Comparison of ENCODE assay signal across 1 cellular context in genomic region chr6:3355011-3355357, GRCh38.
TF ChIP-seq lines count a peak whose summit lies in the region.

No MANE protein-coding gene starts in this region.

TF ChIP-seq in K562, 482 proteins besides CTCF, POLR2A, EP300 and RAD21 (continued from another document and continues in another):
- peak in 1 of 2 experiments; percentile 61; a peak in 1 of 3 replicates for TF ChIP-seq CBX3 (IDR thresholded peaks at IDR 0.05; ENCODE audit: borderline replicate concordance in 1 of 2, low read length in 2 of 2)
- TF ChIP-seq, protein P1, sequence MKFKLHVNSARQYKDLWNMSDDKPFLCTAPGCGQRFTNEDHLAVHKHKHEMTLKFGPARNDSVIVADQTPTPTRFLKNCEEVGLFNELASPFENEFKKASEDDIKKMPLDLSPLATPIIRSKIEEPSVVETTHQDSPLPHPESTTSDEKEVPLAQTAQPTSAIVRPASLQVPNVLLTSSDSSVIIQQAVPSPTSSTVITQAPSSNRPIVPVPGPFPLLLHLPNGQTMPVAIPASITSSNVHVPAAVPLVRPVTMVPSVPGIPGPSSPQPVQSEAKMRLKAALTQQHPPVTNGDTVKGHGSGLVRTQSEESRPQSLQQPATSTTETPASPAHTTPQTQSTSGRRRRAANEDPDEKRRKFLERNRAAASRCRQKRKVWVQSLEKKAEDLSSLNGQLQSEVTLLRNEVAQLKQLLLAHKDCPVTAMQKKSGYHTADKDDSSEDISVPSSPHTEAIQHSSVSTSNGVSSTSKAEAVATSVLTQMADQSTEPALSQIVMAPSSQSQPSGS (CRISPR knock-in tag; IDR thresholded peaks at IDR 0.05) = no peak
- 0 out of 2 replicates have a peak, but pooled peaks have one; percentile 20 for TF ChIP-seq POLR2AphosphoS5 (IDR thresholded peaks at IDR 0.05; ENCODE audit: control insufficient read depth, insufficient read depth, low read depth, low read length)
- TF ChIP-seq ZHX1 (conservative IDR thresholded peaks at IDR 0.05; ENCODE audit: low read length) = no peak
- TF ChIP-seq, protein P2, sequence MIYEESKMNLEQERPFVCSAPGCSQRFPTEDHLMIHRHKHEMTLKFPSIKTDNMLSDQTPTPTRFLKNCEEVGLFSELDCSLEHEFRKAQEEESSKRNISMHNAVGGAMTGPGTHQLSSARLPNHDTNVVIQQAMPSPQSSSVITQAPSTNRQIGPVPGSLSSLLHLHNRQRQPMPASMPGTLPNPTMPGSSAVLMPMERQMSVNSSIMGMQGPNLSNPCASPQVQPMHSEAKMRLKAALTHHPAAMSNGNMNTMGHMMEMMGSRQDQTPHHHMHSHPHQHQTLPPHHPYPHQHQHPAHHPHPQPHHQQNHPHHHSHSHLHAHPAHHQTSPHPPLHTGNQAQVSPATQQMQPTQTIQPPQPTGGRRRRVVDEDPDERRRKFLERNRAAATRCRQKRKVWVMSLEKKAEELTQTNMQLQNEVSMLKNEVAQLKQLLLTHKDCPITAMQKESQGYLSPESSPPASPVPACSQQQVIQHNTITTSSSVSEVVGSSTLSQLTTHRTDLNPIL (CRISPR knock-in tag; IDR thresholded peaks at IDR 0.05) = no peak
- peak in 1 of 2 experiments; percentile 38 for TF ChIP-seq AFF1 (IDR thresholded peaks at IDR 0.05; ENCODE audit: low read depth in 1 of 2, partially characterized antibody in 2 of 2)
- TF ChIP-seq POLR2B (IDR thresholded peaks at IDR 0.05; ENCODE audit: low read depth, partially characterized antibody) = no peak
- TF ChIP-seq, protein P3, sequence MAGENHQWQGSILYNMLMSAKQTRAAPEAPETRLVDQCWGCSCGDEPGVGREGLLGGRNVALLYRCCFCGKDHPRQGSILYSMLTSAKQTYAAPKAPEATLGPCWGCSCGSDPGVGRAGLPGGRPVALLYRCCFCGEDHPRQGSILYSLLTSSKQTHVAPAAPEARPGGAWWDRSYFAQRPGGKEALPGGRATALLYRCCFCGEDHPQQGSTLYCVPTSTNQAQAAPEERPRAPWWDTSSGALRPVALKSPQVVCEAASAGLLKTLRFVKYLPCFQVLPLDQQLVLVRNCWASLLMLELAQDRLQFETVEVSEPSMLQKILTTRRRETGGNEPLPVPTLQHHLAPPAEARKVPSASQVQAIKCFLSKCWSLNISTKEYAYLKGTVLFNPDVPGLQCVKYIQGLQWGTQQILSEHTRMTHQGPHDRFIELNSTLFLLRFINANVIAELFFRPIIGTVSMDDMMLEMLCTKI (IDR thresholded peaks at IDR 0.05; ENCODE audit: partially characterized antibody) = no peak
- peak in 1 of 3 experiments; percentile 50; a peak in 1 of 6 replicates for TF ChIP-seq ZBTB11 (CRISPR knock-in tag; IDR thresholded peaks at IDR 0.05)
- TF ChIP-seq EP400 (IDR thresholded peaks at IDR 0.05) = peak; percentile 66; the same call in 1 of the 2 replicates
- no peak for TF ChIP-seq HNRNPH1 (optimal IDR thresholded peaks at IDR 0.05; ENCODE audit: low read depth, low read length)
- TF ChIP-seq KAT8 (IDR thresholded peaks at IDR 0.05; ENCODE audit: low read depth) = no peak
- no peak for TF ChIP-seq GABPB1 (CRISPR knock-in tag; IDR thresholded peaks at IDR 0.05)
- TF ChIP-seq DIDO1 (tag; IDR thresholded peaks at IDR 0.05; ENCODE audit: low read depth) = 0 out of 2 replicates have a peak, but pooled peaks have one; percentile 8
- TF ChIP-seq JUND (IDR thresholded peaks at IDR 0.05; ENCODE audit: borderline replicate concordance, low read depth, low read length) = no peak; the same call in 1 of the 2 replicates
- peak; percentile 13; the same call in 1 of the 3 replicates for TF ChIP-seq JUND (tag; IDR thresholded peaks at IDR 0.05; ENCODE audit: borderline replicate concordance, low read depth, low read length)
- TF ChIP-seq ZNF143 (CRISPR knock-in tag; IDR thresholded peaks at IDR 0.05) = no peak
- TF ChIP-seq CREB1 (IDR thresholded peaks at IDR 0.05) = no peak
- no peak for TF ChIP-seq CREB1 (CRISPR knock-in tag; IDR thresholded peaks at IDR 0.05)
- peak; percentile 8; the same call in 1 of the 2 replicates for TF ChIP-seq KLF16 (IDR thresholded peaks at IDR 0.05)
- no peak for TF ChIP-seq MXI1 (IDR thresholded peaks at IDR 0.05; ENCODE audit: low read depth, low read length)
- TF ChIP-seq SAFB (IDR thresholded peaks at IDR 0.05; ENCODE audit: borderline replicate concordance, low read depth, low read length) = no peak
- TF ChIP-seq BRF2 (IDR thresholded peaks at IDR 0.05; ENCODE audit: borderline replicate concordance, insufficient read depth, insufficient read length) = no peak
- no peak for TF ChIP-seq ARID3A (IDR thresholded peaks at IDR 0.05; ENCODE audit: borderline replicate concordance, low read depth, low read length)
- TF ChIP-seq ARID1B (IDR thresholded peaks at IDR 0.05) = peak; percentile 87
- TF ChIP-seq NR2C2 (CRISPR knock-in tag; IDR thresholded peaks at IDR 0.05) = no peak
- TF ChIP-seq NR2C2 (tag; IDR thresholded peaks at IDR 0.05) = no peak
- peak; percentile 98 for TF ChIP-seq ZNF384 (IDR thresholded peaks at IDR 0.05; ENCODE audit: low read depth, low read length)
- no peak for TF ChIP-seq RNF219 (CRISPR knock-in tag; IDR thresholded peaks at IDR 0.05)
- peak; percentile 48 to 70; a peak in 2 of 4 replicates for TF ChIP-seq FOXK2 (conservative IDR thresholded peaks at IDR 0.05 in 1 of 2, IDR thresholded peaks at IDR 0.05 in 1 of 2; ENCODE audit: low read depth in 2 of 2)
- TF ChIP-seq, protein P4, sequence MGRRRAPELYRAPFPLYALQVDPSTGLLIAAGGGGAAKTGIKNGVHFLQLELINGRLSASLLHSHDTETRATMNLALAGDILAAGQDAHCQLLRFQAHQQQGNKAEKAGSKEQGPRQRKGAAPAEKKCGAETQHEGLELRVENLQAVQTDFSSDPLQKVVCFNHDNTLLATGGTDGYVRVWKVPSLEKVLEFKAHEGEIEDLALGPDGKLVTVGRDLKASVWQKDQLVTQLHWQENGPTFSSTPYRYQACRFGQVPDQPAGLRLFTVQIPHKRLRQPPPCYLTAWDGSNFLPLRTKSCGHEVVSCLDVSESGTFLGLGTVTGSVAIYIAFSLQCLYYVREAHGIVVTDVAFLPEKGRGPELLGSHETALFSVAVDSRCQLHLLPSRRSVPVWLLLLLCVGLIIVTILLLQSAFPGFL (CRISPR knock-in tag; IDR thresholded peaks at IDR 0.05) = no peak
- TF ChIP-seq FOXP1 (CRISPR knock-in tag; IDR thresholded peaks at IDR 0.05) = no peak
- TF ChIP-seq MCM5 (IDR thresholded peaks at IDR 0.05; ENCODE audit: low read depth) = no peak
- TF ChIP-seq SUPT5H (IDR thresholded peaks at IDR 0.05) = no peak
- no peak for TF ChIP-seq CREBBP (IDR thresholded peaks at IDR 0.05; ENCODE audit: low read depth, low read length)
- no peak for TF ChIP-seq ZNF274 (IDR thresholded peaks at IDR 0.05; ENCODE audit: borderline replicate concordance, low read depth, low read length)
- TF ChIP-seq DDX20 (tag; IDR thresholded peaks at IDR 0.05; ENCODE audit: low read depth) = peak; percentile 65; the same call in 1 of the 2 replicates
- no peak for TF ChIP-seq PYGO2 (tag; IDR thresholded peaks at IDR 0.05)
- TF ChIP-seq RBM25 (IDR thresholded peaks at IDR 0.05; ENCODE audit: low read depth, low read length, severe bottlenecking) = no peak
